26 cellular contexts compared by ENCODE assay signal in the genomic region with DNA sequence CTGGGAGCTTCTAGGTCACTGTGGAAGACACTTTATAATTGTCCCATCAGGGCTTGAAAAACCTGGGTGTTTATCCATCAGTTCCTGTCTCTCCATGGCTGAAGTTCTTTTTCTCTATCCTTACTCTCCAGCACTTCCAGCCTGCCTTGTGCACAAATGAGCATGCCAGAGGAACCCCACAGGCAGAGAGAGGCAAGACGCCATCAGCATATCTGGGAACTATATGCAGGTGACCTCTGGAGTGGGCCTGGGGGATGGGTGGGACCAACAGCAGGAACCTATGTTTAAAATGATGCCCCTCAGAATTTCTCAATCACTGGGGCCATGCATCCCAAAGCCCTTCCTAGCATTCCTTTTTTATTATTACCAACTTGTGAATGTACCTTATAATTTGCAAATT.
"Had no signal": no experiment of that assay in that cellular context is flagged by ENCODE, and none has a peak within 500 bp of the region (broad histone marks: within the 10 kb centered on the region; RNA-seq: fewer than 3 reads in every experiment).

No MANE protein-coding gene starts in this region.

- H3K27me3 Mint-ChIP-seq: stimulated activated memory B cell treated with anti-CD40 and anti-IgM and Interleukin-4, amounts not matched to agents 10 μg/mL and 1 μg/mL and 100 μg/mL, for 72 hours; stimulated activated naive CD8-positive, alpha-beta T cell treated with anti-CD3 and anti-CD28 coated beads, Interleukin-15, amount 100 ng/mL, for 72 hours; type B pancreatic cell had no signal

- H3K9me3 Mint-ChIP-seq: stimulated activated naive CD8-positive, alpha-beta T cell treated with anti-CD3 and anti-CD28 coated beads, Interleukin-15, amount 100 ng/mL, for 72 hours had no signal

- ATAC-seq: mucosa of descending colon; naive thymus-derived CD4-positive, alpha-beta T cell; natural killer cell treated with Interleukin-12 subunit alpha and Interleukin-12 subunit beta and Interleukin-15 and Interleukin-18, amount 100 ng/mL, for 72 hours; pancreas; right cardiac atrium; stimulated activated memory B cell treated with anti-CD40 and anti-IgM and Interleukin-4, amounts not matched to agents 10 μg/mL and 1 μg/mL and 100 μg/mL, for 72 hours; stimulated activated naive CD8-positive, alpha-beta T cell treated with anti-CD3 and anti-CD28 coated beads, Interleukin-15, amount 100 ng/mL, for 72 hours had no signal

- DNase-seq: hypothalamus; islet precursor cell; left ventricle myocardium inferior; midbrain; mucosa of descending colon; naive thymus-derived CD4-positive, alpha-beta T cell; nucleus accumbens; pancreas; posterior cingulate gyrus; retina; right cardiac atrium; stimulated activated CD4-positive, alpha-beta T cell treated with anti-CD3 and anti-CD28 coated beads, Interleukin-12 subunit alpha, Interleukin-12 subunit beta, amount 100 ng/mL, for 4 hours; stimulated activated CD4-positive, alpha-beta T cell treated with anti-CD3 and anti-CD28 coated beads, Interleukin-15, amount 100 ng/mL, for 24 hours; stimulated activated CD4-positive, alpha-beta T cell treated with anti-CD3 and anti-CD28 coated beads, Interleukin-4, amount 100 ng/mL, for 4 hours; stimulated activated CD8-positive, alpha-beta memory T cell treated with anti-CD3 and anti-CD28 coated beads, Interleukin-4, amount 100 ng/mL, for 48 hours; stimulated activated naive CD4-positive, alpha-beta T cell treated with Interleukin-2 at 50 U/mL for 16 hours; stimulated activated naive CD8-positive, alpha-beta T cell treated with anti-CD3 and anti-CD28 coated beads, Interleukin-15, amount 100 ng/mL, for 72 hours; substantia nigra; uterus had no signal

- H3K36me3 ChIP-seq: left ventricle myocardium inferior, pancreas, prostate gland, tibial nerve, uterus had no signal

- H3K4me1 ChIP-seq: left ventricle myocardium inferior, pancreas, prostate gland, uterus had no signal

- H3K9me3 ChIP-seq: mucosa of descending colon, pancreas, prostate gland, tibial nerve, uterus had no signal

- H3K27ac ChIP-seq: left ventricle myocardium inferior, pancreas, prostate gland, skin epidermis, tibial nerve, uterus had no signal

- H3K36me3 Mint-ChIP-seq: naive thymus-derived CD4-positive, alpha-beta T cell; natural killer cell treated with Interleukin-12 subunit alpha and Interleukin-12 subunit beta and Interleukin-15 and Interleukin-18, amount 100 ng/mL, for 72 hours; stimulated activated memory B cell treated with anti-CD40 and anti-IgM and Interleukin-4, amounts not matched to agents 10 μg/mL and 1 μg/mL and 100 μg/mL, for 72 hours; type B pancreatic cell had no signal

- H3K4me3 Mint-ChIP-seq: naive thymus-derived CD4-positive, alpha-beta T cell; natural killer cell treated with Interleukin-12 subunit alpha and Interleukin-12 subunit beta and Interleukin-15 and Interleukin-18, amount 100 ng/mL, for 72 hours; stimulated activated memory B cell treated with anti-CD40 and anti-IgM and Interleukin-4, amounts not matched to agents 10 μg/mL and 1 μg/mL and 100 μg/mL, for 72 hours; stimulated activated naive CD8-positive, alpha-beta T cell treated with anti-CD3 and anti-CD28 coated beads, Interleukin-15, amount 100 ng/mL, for 72 hours; type B pancreatic cell had no signal

- H3K27ac Mint-ChIP-seq: naive thymus-derived CD4-positive, alpha-beta T cell; natural killer cell treated with Interleukin-12 subunit alpha and Interleukin-12 subunit beta and Interleukin-15 and Interleukin-18, amount 100 ng/mL, for 72 hours; stimulated activated memory B cell treated with anti-CD40 and anti-IgM and Interleukin-4, amounts not matched to agents 10 μg/mL and 1 μg/mL and 100 μg/mL, for 72 hours; stimulated activated naive CD8-positive, alpha-beta T cell treated with anti-CD3 and anti-CD28 coated beads, Interleukin-15, amount 100 ng/mL, for 72 hours; type B pancreatic cell had no signal

- H3K4me3 ChIP-seq: left ventricle myocardium inferior, lung, mucosa of descending colon, pancreas, prostate gland, skin epidermis, tibial nerve, uterus had no signal

- H3K27me3 ChIP-seq: pancreas, tibial nerve, uterus had no signal

- H3K4me1 Mint-ChIP-seq: naive thymus-derived CD4-positive, alpha-beta T cell; stimulated activated memory B cell treated with anti-CD40 and anti-IgM and Interleukin-4, amounts not matched to agents 10 μg/mL and 1 μg/mL and 100 μg/mL, for 72 hours; stimulated activated naive CD8-positive, alpha-beta T cell treated with anti-CD3 and anti-CD28 coated beads, Interleukin-15, amount 100 ng/mL, for 72 hours had no signal
